8 cellular contexts compared by ENCODE assay signal in the genomic region with DNA sequence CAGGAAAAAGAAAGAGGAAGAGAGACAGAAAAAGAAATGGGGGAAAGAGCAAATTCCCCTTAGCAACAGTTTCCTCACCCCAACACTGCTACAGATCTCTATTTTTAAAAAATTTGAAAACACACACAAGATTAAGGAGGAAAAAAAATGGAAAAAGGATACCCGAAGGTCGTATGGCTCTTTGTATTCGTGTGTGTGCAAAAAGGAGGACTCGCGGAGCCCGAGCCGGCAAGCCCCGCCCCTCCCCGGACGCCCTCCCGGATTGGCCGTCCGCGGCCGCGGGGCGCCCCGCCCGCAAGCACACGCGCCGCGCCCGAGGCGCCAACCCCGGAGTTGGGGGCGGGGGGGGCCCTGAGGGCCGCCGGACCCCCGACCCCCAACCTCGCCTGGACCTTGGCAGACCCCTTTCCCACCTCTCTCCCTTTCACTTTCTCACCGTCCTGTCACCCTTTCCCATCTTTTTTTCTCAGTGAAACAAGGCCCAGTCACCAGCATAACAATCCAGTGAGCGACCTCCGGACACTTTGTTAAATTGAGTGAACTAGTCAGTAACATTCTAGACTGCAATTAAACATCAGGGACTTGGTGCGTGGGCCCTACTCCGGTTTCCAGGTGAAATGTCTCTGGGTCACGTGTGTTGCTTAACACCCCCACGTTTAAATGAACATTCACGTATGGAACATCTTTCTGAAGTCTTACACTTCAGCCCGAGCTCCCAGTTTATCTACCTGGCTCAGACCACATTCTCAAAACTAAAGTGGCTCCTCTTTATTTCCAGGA. TPM values are rescaled to one million over a fixed set of nuclear protein-coding genes. Genes with fewer than 3 reads are reported as not detected.
DNase-seq lines count a peak whose midpoint lies in the region; ATAC-seq and TF ChIP-seq lines count a peak whose summit lies in the region.

A gene with protein sequence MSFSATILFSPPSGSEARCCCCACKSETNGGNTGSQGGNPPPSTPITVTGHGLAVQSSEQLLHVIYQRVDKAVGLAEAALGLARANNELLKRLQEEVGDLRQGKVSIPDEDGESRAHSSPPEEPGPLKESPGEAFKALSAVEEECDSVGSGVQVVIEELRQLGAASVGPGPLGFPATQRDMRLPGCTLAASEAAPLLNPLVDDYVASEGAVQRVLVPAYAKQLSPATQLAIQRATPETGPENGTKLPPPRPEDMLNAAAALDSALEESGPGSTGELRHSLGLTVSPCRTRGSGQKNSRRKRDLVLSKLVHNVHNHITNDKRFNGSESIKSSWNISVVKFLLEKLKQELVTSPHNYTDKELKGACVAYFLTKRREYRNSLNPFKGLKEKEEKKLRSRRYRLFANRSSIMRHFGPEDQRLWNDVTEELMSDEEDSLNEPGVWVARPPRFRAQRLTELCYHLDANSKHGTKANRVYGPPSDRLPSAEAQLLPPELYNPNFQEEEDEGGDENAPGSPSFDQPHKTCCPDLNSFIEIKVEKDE (minus strand): TSS at position 205 of the 780 bp plus-strand sequence. CDS start 11,120 bp downstream, outside the sequence.

- H3K27ac ChIP-seq in layer of hippocampus (ENCODE audit: low read depth, low read length): peak within 1 kb of the TSS; percentile 79

- H3K36me3 Mint-ChIP-seq in chondrocyte (ENCODE audit: low read depth): no peaks in the 10 kb centered on the region

- peak within 1 kb of the TSS; percentile 83 for H3K4me3 Mint-ChIP-seq in chondrocyte (ENCODE audit: unreplicated experiment)

- H3K27ac Mint-ChIP-seq in chondrocyte (ENCODE audit: unreplicated experiment): peak within 1 kb of the TSS; percentile 94

- H3K27me3 ChIP-seq in layer of hippocampus (ENCODE audit: control insufficient read depth, insufficient read depth, low read length): no peaks in the 10 kb centered on the region

- TF ChIP-seq CTCF in chondrocyte (IDR thresholded peaks at IDR 0.05): no peak

- DNase-seq in DMS153 treated with DMSO at 0.1 percent for 48 hours (lab: John Stamatoyannopoulos, UW; ENCODE audit: unreplicated experiment): peak; percentile 56
- DNase-seq in NCI-H446 treated with DMSO at 0.1 percent for 48 hours (lab: John Stamatoyannopoulos, UW): peak; percentile 55
- DNase-seq in activated CD4-positive, alpha-beta T cell treated with anti-CD3 and anti-CD28 coated beads for 24 hours (ENCODE audit: low read depth in 2 of 2): peak; percentile 78 to 83
- DNase-seq in chondrocyte (ENCODE audit: low spot score): no peak
- peak; percentile 56 to 85 (median 65) for DNase-seq in stimulated activated CD4-positive, alpha-beta T cell treated with anti-CD3 and anti-CD28 coated beads, Interleukin-1b, Interleukin-23, amount 100 ng/mL, for 24 hours (ENCODE audit: low read depth in 4 of 4, low spot score in 1 of 4)

- peaks cover 46% of the 10 kb centered on the region for H3K4me1 Mint-ChIP-seq in chondrocyte (ENCODE audit: low read depth)

- no peaks in the 10 kb centered on the region for H3K27me3 Mint-ChIP-seq in chondrocyte (ENCODE audit: low read depth)

- ATAC-seq in HG02852 (IDR thresholded peaks at IDR 0.05; ENCODE audit: unreplicated experiment) (peak; percentile 33), HG03469 (IDR thresholded peaks at IDR 0.05; ENCODE audit: unreplicated experiment) (no peak)

- H3K9me3 Mint-ChIP-seq in chondrocyte (ENCODE audit: low read depth): no peaks in the 10 kb centered on the region

RNA-seq across cellular contexts. Expression of the gene that starts here (rescaled TPM):
- total RNA-seq in chondrocyte: 6.0 to 7.6 TPM (median 6.0 TPM) in 3 replicates
